Comparison of ENCODE assay signal across 11 cellular contexts in genomic region chr2:197079414-197079813, GRCh38.
DNase-seq lines count a peak whose midpoint lies in the region; ATAC-seq and TF ChIP-seq lines count a peak whose summit lies in the region.
"Had no signal": no experiment of that assay in that cellular context is flagged by ENCODE, and none has a peak within 500 bp of the region (broad histone marks: within the 10 kb centered on the region; RNA-seq: fewer than 3 reads in every experiment).

No MANE protein-coding gene starts in this region.

- TF ChIP-seq CTCF in adrenal gland (IDR thresholded peaks at IDR 0.05), result no peak

- H3K9me3 ChIP-seq in adrenal gland (replicated peaks in 1 of 3), result no peaks in the 10 kb centered on the region
- H3K9me3 ChIP-seq: Peyer's patch, right lobe of liver had no signal

- peak; percentile 75 for ATAC-seq in SK-N-SH treated with all-trans-retinoic acid at 6 μM for 48 hours
- ATAC-seq in left ventricle myocardium superior, result peak; percentile 69
- ATAC-seq: GM23338, right lobe of liver had no signal

- no peak for TF ChIP-seq POLR2A in adrenal gland (IDR thresholded peaks at IDR 0.05)

- peak; percentile 18 for DNase-seq in Daoy (ENCODE audit: low read depth)
- DNase-seq in left ventricle myocardium superior, result no peak
- peak in 9 of 49 donors; percentile 11 to 61 (median 24) for DNase-seq in substantia nigra (lab: John Stamatoyannopoulos, UW)
- no peak for DNase-seq in GDM1 (lab: John Stamatoyannopoulos, UW)
- DNase-seq in adrenal gland, result no peak
- DNase-seq in mesenteric fat pad (ENCODE audit: low spot score), result no peak
- DNase-seq: activated naive CD4-positive, alpha-beta T cell treated with Interleukin-2 at 50 U/mL for 16 hours; Peyer's patch; right lobe of liver had no signal

- H3K4me3 ChIP-seq in adrenal gland, result no peak overlapping the region
- H3K4me3 ChIP-seq: GM23338, Peyer's patch, right lobe of liver had no signal

- peaks cover 0 to 15% of the 10 kb centered on the region in 2 donors for H3K4me1 ChIP-seq in adrenal gland (replicated peaks in 1 of 2)

- H3K27ac ChIP-seq in substantia nigra (ENCODE audit: low read depth, low read length, poor library complexity, severe bottlenecking), result peak overlapping the region; percentile 74
- no peak overlapping the region for H3K27ac ChIP-seq in adrenal gland
- H3K27ac ChIP-seq: Peyer's patch, right lobe of liver had no signal

- H3K27me3 ChIP-seq in adrenal gland, result no peaks in the 10 kb centered on the region
- H3K27me3 ChIP-seq: Peyer's patch, right lobe of liver had no signal

- H3K36me3 ChIP-seq in adrenal gland (replicated peaks in 1 of 2), result no peaks in the 10 kb centered on the region
- H3K36me3 ChIP-seq: Peyer's patch had no signal

- intact Hi-C loops in left ventricle myocardium superior (cut with micrococcal nuclease), result no loop called here
- intact Hi-C loops in adrenal gland (cut with DNase I), result no loop called here

- 78 to 87% (median 80%) methylated on average over 3 of the region's 3 CpGs for WGBS in adrenal gland, 4 donors

TF ChIP-seq in SK-N-SH treated with all-trans-retinoic acid at 6 μM for 48 hours, 23 proteins besides CTCF, POLR2A, EP300 and RAD21:
- TF ChIP-seq PATZ1 (CRISPR knock-in tag; IDR thresholded peaks at IDR 0.05; ENCODE audit: borderline replicate concordance) (no peak), ISL1 (CRISPR knock-in tag; IDR thresholded peaks at IDR 0.05) (no peak), ARNTL (CRISPR knock-in tag; IDR thresholded peaks at IDR 0.05; ENCODE audit: borderline replicate concordance, low read depth) (no peak), BACH2 (CRISPR knock-in tag; IDR thresholded peaks at IDR 0.05; ENCODE audit: borderline replicate concordance) (no peak), SNAI2 (CRISPR knock-in tag; IDR thresholded peaks at IDR 0.05) (no peak), TCF4 (CRISPR knock-in tag; IDR thresholded peaks at IDR 0.05; ENCODE audit: borderline replicate concordance) (no peak)
TF ChIP-seq in SK-N-SH treated with all-trans-retinoic acid at 6 μM for 48 hours: peak in this region for 0.
